Comparison of ENCODE assay signal across 11 cellular contexts in genomic region chr5:159179556-159180305, GRCh38. TPM values are rescaled to one million over a fixed set of nuclear protein-coding genes. Genes with fewer than 3 reads are reported as not detected.
DNase-seq lines count a peak whose midpoint lies in the region; ATAC-seq and TF ChIP-seq lines count a peak whose summit lies in the region.
"Had no signal": no experiment of that assay in that cellular context is flagged by ENCODE, and none has a peak within 500 bp of the region (broad histone marks: within the 10 kb centered on the region; RNA-seq: fewer than 3 reads in every experiment).

No MANE protein-coding gene starts in this region.

- H3K79me2 ChIP-seq in ACC112 (ENCODE audit: control insufficient read depth, insufficient read depth, low read length, unreplicated experiment): peaks cover 42% of the 10 kb centered on the region

- H3K27ac ChIP-seq in ACC112 (ENCODE audit: low read depth, low read length) (peak overlapping the region; percentile 98), ascending aorta (peak overlapping the region; percentile 31 to 60)
- H3K27ac ChIP-seq: HL-60 had no signal

- H3K9me3 Mint-ChIP-seq in naive B cell: no peaks in the 10 kb centered on the region

- no peak overlapping the region for H3K4me3 Mint-ChIP-seq in naive B cell

- ATAC-seq in naive B cell (ENCODE audit: low read depth in 2 of 2) (no peak), GM18870 (IDR thresholded peaks at IDR 0.05; ENCODE audit: unreplicated experiment) (no peak), HG03095 (IDR thresholded peaks at IDR 0.05; ENCODE audit: unreplicated experiment) (no peak)

- intact Hi-C loops in ascending aorta (cut with DNase I): loop anchor here (2.0 kb wide), 1 partner anchor 29 kb away; the partner anchor contains the start of gene RNF145

- no peaks in the 10 kb centered on the region for H3K27me3 Mint-ChIP-seq in naive B cell

- peak; percentile 34 for DNase-seq in HT1080 (ENCODE audit: low read depth)
- DNase-seq in ascending aorta (ENCODE audit: low spot score in 2 of 2): no peak
- no peak for DNase-seq in naive B cell
- no peak for DNase-seq in NCI-H2081 treated with DMSO at 0.1 percent for 48 hours (lab: John Stamatoyannopoulos, UW)
- DNase-seq in middle frontal gyrus (ENCODE audit: extremely low spot score, low spot score): no peak
- DNase-seq: DMS79 treated with DMSO at 0.1 percent for 48 hours, nucleus accumbens had no signal

- H3K36me3 Mint-ChIP-seq in naive B cell: peaks cover 3 to 4% of the 10 kb centered on the region in 2 donors

- H3K4me1 ChIP-seq in ACC112 (ENCODE audit: control insufficient read depth, insufficient read depth, low read length, unreplicated experiment) (peaks cover 73% of the 10 kb centered on the region), ascending aorta (peaks cover 0 to 19% of the 10 kb centered on the region in 2 donors)

- no peaks in the 10 kb centered on the region for H3K9me3 ChIP-seq in ascending aorta

- no peak overlapping the region for H2AFZ ChIP-seq in ACC112 (ENCODE audit: low read length, unreplicated experiment)

- H3K27ac Mint-ChIP-seq in naive B cell: peak overlapping the region; percentile 57 to 91 (median 74)

- H3K4me3 ChIP-seq in ACC112 (ENCODE audit: low read depth, low read length): peak overlapping the region; percentile 14; the same call in 1 of the 2 replicates
- H3K4me3 ChIP-seq in ascending aorta: no peak overlapping the region

- H3K27me3 ChIP-seq in ACC112 (ENCODE audit: insufficient read depth, low read length) (no peaks in the 10 kb centered on the region), ascending aorta (no peaks in the 10 kb centered on the region)

- peaks cover 7% of the 10 kb centered on the region; the same call in 1 of the 2 replicates for H3K36me3 ChIP-seq in ACC112 (ENCODE audit: insufficient read depth, low read length)
- H3K36me3 ChIP-seq in ascending aorta: peaks cover 4 to 5% of the 10 kb centered on the region in 2 donors

- peaks cover 21 to 42% (median 35%) of the 10 kb centered on the region in 3 donors for H3K4me1 Mint-ChIP-seq in naive B cell

- TF ChIP-seq CTCF in ascending aorta (IDR thresholded peaks at IDR 0.05): no peak

RNA-seq across cellular contexts. Expression of gene RNF145, which starts 29.6 kb away (rescaled TPM):
- total RNA-seq in HT1080 (2014; rRNA removed; shearing (Covaris generic)): 95.6 and 141 TPM in 2 replicates
- polyA plus RNA-seq in HT1080 (2015; cell fraction: cytosol; rRNA removed): 106 and 126 TPM in 2 replicates
- 68.2 and 82.3 TPM in 2 replicates for polyA plus RNA-seq in HT1080 (2015; cell fraction: nucleus; rRNA removed)
- 47.8 TPM for total RNA-seq in ascending aorta
- 10 to 100 TPM in 5 of 6 donors, 1 to 10 TPM in 1; 8.8 to 14.4 (median 10.4) TPM for polyA plus RNA-seq in naive B cell (ENCODE audit: low read depth in 6 of 6)
